ENCODE assay signal across 8 cellular contexts in the genomic region with DNA sequence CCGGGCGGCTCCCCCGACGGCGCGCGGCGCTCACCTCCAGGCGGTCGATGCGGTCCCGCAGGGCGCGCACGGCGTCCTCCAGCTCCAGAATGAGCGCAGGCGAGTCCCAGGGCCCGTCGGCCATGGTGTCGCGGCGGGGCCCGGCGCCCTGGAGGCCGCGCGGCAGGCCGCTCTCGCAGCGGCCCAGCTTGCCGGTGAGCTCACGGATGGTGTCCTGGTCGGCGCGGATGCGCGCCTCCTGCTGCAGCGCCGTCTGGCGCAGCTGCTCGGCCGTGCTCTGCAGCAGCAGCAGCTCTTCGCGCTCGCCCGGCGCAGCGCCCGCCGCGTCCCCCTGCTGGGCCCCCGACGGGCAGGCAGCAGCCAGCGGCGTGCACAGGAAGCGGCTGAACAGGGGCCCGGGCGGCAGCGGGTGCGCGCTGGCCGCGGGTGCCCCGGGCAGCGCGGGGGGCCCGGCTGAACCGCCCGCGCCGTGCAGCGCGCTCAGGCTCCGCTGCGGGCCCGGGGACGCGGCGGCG. TPM values are rescaled to one million over a fixed set of nuclear protein-coding genes. Genes with fewer than 3 reads are reported as not detected.
DNase-seq lines count a peak whose midpoint lies in the region; ATAC-seq lines count a peak whose summit lies in the region.

No MANE protein-coding gene starts in this region.

- H3K9me3 ChIP-seq in SJCRH30 (replicated peaks) (no peaks in the 10 kb centered on the region), right cardiac atrium (ENCODE audit: control insufficient read depth, low read length) (no peaks in the 10 kb centered on the region)

- DNase-seq in Ammon's horn (ENCODE audit: low spot score) (peak; percentile 58), H7 (peak; percentile 91), SJCRH30 (peak; percentile 68 to 72), amniotic stem cell (lab: John Stamatoyannopoulos, UW) (peak; percentile 27), right cardiac atrium (peak; percentile 57 to 83 (median 77)), sciatic nerve (ENCODE audit: low spot score) (no peak)

- no peaks in the 10 kb centered on the region for H3K4me1 ChIP-seq in SJCRH30
- no peaks in the 10 kb centered on the region for H3K4me1 ChIP-seq in right cardiac atrium (ENCODE audit: control insufficient read depth, insufficient read depth, low read length)

- WGBS in right cardiac atrium: under 1% methylated on average over 81 of the region's 81 CpGs

- intact Hi-C loops in right cardiac atrium (cut with DNase I) (loop anchor here in 3 of 4 donors (5.0 to 10.0 kb wide), 3 partner anchors 68 to 76 kb away; no protein-coding TSS in a partner anchor), sciatic nerve (cut with DNase I) (no loop called here)

- H3K27ac ChIP-seq in SJCRH30 (no peak overlapping the region), right cardiac atrium (ENCODE audit: low read length) (no peak overlapping the region)

- ATAC-seq in right cardiac atrium: peak; percentile 66 to 80
- peak; percentile 60 for ATAC-seq in sciatic nerve
- no peak for ATAC-seq in GM21723 (IDR thresholded peaks at IDR 0.05; ENCODE audit: unreplicated experiment)
- ATAC-seq in HG03432 (IDR thresholded peaks at IDR 0.05; ENCODE audit: unreplicated experiment): no peak

- H3K36me3 ChIP-seq in H7 (replicated peaks; ENCODE audit: control insufficient read depth, insufficient read depth, low read length) (no peaks in the 10 kb centered on the region; the same call in 1 of the 2 replicates), SJCRH30 (no peaks in the 10 kb centered on the region)

- H3K27me3 ChIP-seq in H7 (ENCODE audit: control insufficient read depth, insufficient read depth, low read length) (peaks cover 41% of the 10 kb centered on the region), SJCRH30 (peaks cover 38% of the 10 kb centered on the region), right cardiac atrium (ENCODE audit: control insufficient read depth, insufficient read depth) (no peaks in the 10 kb centered on the region)

- peak overlapping the region; percentile 49 for H3K4me3 ChIP-seq in H7 (ENCODE audit: insufficient read depth, low read depth, low read length)
- peak overlapping the region; percentile 41 for H3K4me3 ChIP-seq in SJCRH30
- peak overlapping the region; percentile 83 for H3K4me3 ChIP-seq in right cardiac atrium (ENCODE audit: low read length)

RNA-seq across cellular contexts. Expression of a gene that starts 0.6 kb away (rescaled TPM):
- total RNA-seq in H7 (2014; rRNA removed; shearing (Covaris generic)): 3.6 and 3.7 TPM in 2 replicates
- total RNA-seq in SJCRH30 (2014; rRNA removed; shearing (Covaris generic)): 0.08 and 0.10 TPM in 2 replicates
- total RNA-seq in right cardiac atrium: 10 to 100 TPM; 23.8 to 51.1 (median 38.4) TPM
- 32.3 TPM for polyA plus RNA-seq in right cardiac atrium
- 6.9 TPM for total RNA-seq in sciatic nerve

RNA-seq across cellular contexts. Expression of a gene that starts 28.8 kb away (rescaled TPM):
- total RNA-seq in H7 (2014; rRNA removed; shearing (Covaris generic)): 18.3 and 19.2 TPM in 2 replicates
- 37.7 and 40.5 TPM in 2 replicates for total RNA-seq in SJCRH30 (2014; rRNA removed; shearing (Covaris generic))
- total RNA-seq in right cardiac atrium (10 to 100 TPM; 50.9 to 65.9 (median 56.6) TPM), sciatic nerve (83.5 TPM)
- polyA plus RNA-seq in right cardiac atrium: 27.0 TPM

RNA-seq across cellular contexts. Expression of a gene that starts 49.3 kb away (rescaled TPM):
- total RNA-seq in H7 (2014; rRNA removed; shearing (Covaris generic)): 19.0 and 26.8 TPM in 2 replicates
- total RNA-seq in SJCRH30 (2014; rRNA removed; shearing (Covaris generic)): 4.3 and 4.7 TPM in 2 replicates
- total RNA-seq in right cardiac atrium (10 to 100 TPM; 10.7 to 13.7 (median 12.7) TPM), sciatic nerve (11.1 TPM)
- 14.7 TPM for polyA plus RNA-seq in right cardiac atrium

Comparison
In these comparisons a context has a peak if more than half of its experiments do, and no peak if none do; other contexts are left out.
1. ATAC-seq: peak in right cardiac atrium (2 of 2) and sciatic nerve (single experiment); none in GM21723 (single experiment) and HG03432 (single experiment).
2. Peak in every context shown above with its lines, with median percentiles within 50 percentile points of each other: H3K4me3 ChIP-seq.